12 cellular contexts compared by ENCODE assay signal in the genomic region with DNA sequence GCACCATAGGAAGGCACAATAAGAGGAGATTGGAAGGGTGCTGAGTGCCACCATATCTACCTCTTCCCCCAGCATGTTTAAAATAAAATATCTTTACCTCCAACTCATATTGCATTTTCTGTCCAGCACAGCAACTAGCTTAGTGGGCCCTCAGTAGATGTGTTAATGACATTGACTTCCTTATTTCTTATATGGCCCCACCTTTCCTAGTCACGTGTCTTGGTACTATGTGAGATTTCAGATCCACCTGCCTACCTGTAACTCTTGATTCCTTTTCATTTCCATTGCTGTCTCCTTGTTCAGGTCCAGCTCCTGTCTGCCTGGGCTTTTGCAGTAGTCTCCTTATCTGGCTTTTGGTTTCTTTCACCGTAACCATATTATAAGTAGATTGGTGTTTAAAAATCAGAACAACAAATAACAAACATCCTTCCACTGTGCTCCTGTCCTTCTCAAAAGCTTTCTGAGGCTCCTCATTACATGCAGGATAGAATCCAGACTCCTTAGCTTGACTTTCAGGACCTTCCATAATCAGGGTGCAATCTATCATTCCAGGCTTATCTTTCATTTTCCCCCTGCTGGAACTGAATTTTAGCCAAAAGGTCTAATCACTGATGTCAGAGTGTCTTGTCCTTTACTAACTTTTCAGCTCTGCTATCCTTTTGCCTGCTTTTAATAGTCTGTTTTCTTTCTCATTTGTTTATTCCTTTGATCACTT.
DNase-seq lines count a peak whose midpoint lies in the region; ATAC-seq and TF ChIP-seq lines count a peak whose summit lies in the region.
"Had no signal": no experiment of that assay in that cellular context is flagged by ENCODE, and none has a peak within 500 bp of the region (broad histone marks: within the 10 kb centered on the region; RNA-seq: fewer than 3 reads in every experiment).

No MANE protein-coding gene starts in this region.

- H3K36me3 ChIP-seq in DND-41 (ENCODE audit: insufficient read depth, low read length) (no peaks in the 10 kb centered on the region), colonic mucosa (no peaks in the 10 kb centered on the region), trophoblast cell (ENCODE audit: control insufficient read depth in 1 of 2, insufficient read depth in 2 of 2, low read length in 2 of 2) (no peaks in the 10 kb centered on the region)
- H3K36me3 ChIP-seq: Peyer's patch had no signal

- H3K27me3 ChIP-seq in DND-41 (ENCODE audit: insufficient read depth, low read length, poor library complexity) = no peaks in the 10 kb centered on the region
- no peaks in the 10 kb centered on the region for H3K27me3 ChIP-seq in colonic mucosa
- H3K27me3 ChIP-seq in trophoblast cell (ENCODE audit: insufficient read depth, low read length) = no peaks in the 10 kb centered on the region
- H3K27me3 ChIP-seq: Peyer's patch had no signal

- no CpG with 5 or more reads among the region's 2 CpGs for WGBS in trophoblast cell (ENCODE audit: extremely low coverage, insufficient coverage, insufficient read length)

- peak overlapping the region; percentile 49 for H2BK12ac ChIP-seq in trophoblast cell (ENCODE audit: low read length)

- H3K27ac ChIP-seq in DND-41 (ENCODE audit: low read length) (peak overlapping the region; percentile 62), colonic mucosa (peak overlapping the region; percentile 45), trophoblast cell (ENCODE audit: low read depth, low read length) (no peak overlapping the region)
- H3K27ac ChIP-seq: Peyer's patch had no signal

- H2BK5ac ChIP-seq in trophoblast cell (ENCODE audit: low read depth, low read length, poor library complexity) = peak overlapping the region; percentile 56

- peak overlapping the region; percentile 43 for H2BK120ac ChIP-seq in trophoblast cell (ENCODE audit: insufficient read depth, low read length, poor library complexity)

- H4K20me1 ChIP-seq in DND-41 (ENCODE audit: insufficient read depth, low read length) = no peaks in the 10 kb centered on the region

- peaks cover 92% of the 10 kb centered on the region for H3K79me2 ChIP-seq in DND-41 (ENCODE audit: insufficient read depth, low read length)
- no peaks in the 10 kb centered on the region for H3K79me2 ChIP-seq in trophoblast cell (ENCODE audit: control insufficient read depth, insufficient read depth, low read length, poor library complexity)

- peaks cover 10% of the 10 kb centered on the region for H3K79me1 ChIP-seq in trophoblast cell (ENCODE audit: low read length)

- peak overlapping the region; percentile 61 for H3K14ac ChIP-seq in trophoblast cell (ENCODE audit: low read length)

- peak overlapping the region; percentile 37 for H4K91ac ChIP-seq in trophoblast cell (ENCODE audit: low read depth, low read length)

- H4K8ac ChIP-seq in trophoblast cell (ENCODE audit: low read depth, low read length) = no peak overlapping the region

- ATAC-seq in DND-41 (ENCODE audit: insufficient read depth, low read depth) (no peak), HG03571 (IDR thresholded peaks at IDR 0.05; ENCODE audit: unreplicated experiment) (no peak), GM21447 (IDR thresholded peaks at IDR 0.05; ENCODE audit: unreplicated experiment) (no peak)

- H3K9me3 ChIP-seq in DND-41 (ENCODE audit: insufficient read depth, low read length, severe bottlenecking) (no peaks in the 10 kb centered on the region), colonic mucosa (no peaks in the 10 kb centered on the region), trophoblast cell (ENCODE audit: insufficient read depth, low read depth, low read length) (no peaks in the 10 kb centered on the region)
- H3K9me3 ChIP-seq: Peyer's patch had no signal

- H3K4ac ChIP-seq in trophoblast cell (ENCODE audit: low read depth, low read length) = peak overlapping the region; percentile 75

- no peak for DNase-seq in DND-41
- DNase-seq in NOMO-1 treated with DMSO at 0.1 percent for 48 hours (lab: John Stamatoyannopoulos, UW; ENCODE audit: unreplicated experiment) = peak; percentile 32
- no peak for DNase-seq in colonic mucosa
- DNase-seq in trophoblast cell = peak in 1 of 2 donors; percentile 23
- DNase-seq in AG20443 (ENCODE audit: low spot score) = no peak
- no peak for DNase-seq in stimulated activated CD4-positive, alpha-beta T cell treated with anti-CD3 and anti-CD28 coated beads, Interleukin-4, amount 100 ng/mL, for 1 hour
- DNase-seq: activated naive CD4-positive, alpha-beta T cell treated with anti-CD3 and anti-CD28 coated beads, Interleukin-2, amount 10 ng/mL, durations not matched to agents 7 days and 5 days; NCI-H2171; stimulated activated naive CD4-positive, alpha-beta T cell treated with Interleukin-2 at 50 U/mL for 16 hours had no signal

- TF ChIP-seq CTCF in DND-41 (IDR thresholded peaks at IDR 0.05; ENCODE audit: borderline replicate concordance, extremely low read depth, low read length, poor library complexity, severe bottlenecking) (no peak), colonic mucosa (IDR thresholded peaks at IDR 0.05) (no peak)

- H3K9ac ChIP-seq in DND-41 (ENCODE audit: low read depth, low read length) = 0 out of 2 replicates have a peak overlapping the region, but pooled peaks have one; percentile 6
- H3K9ac ChIP-seq in colonic mucosa (ENCODE audit: low read depth in 2 of 2, low read length in 2 of 2) = no peak overlapping the region
- no peak overlapping the region for H3K9ac ChIP-seq in trophoblast cell (ENCODE audit: low read length)

- H3K4me2 ChIP-seq in DND-41 (ENCODE audit: insufficient read depth, low read length) = no peak overlapping the region
- H3K4me2 ChIP-seq in trophoblast cell (ENCODE audit: low read length) = no peak overlapping the region

- no peak overlapping the region for H2AK5ac ChIP-seq in trophoblast cell (ENCODE audit: low read length)

- H3K23ac ChIP-seq in trophoblast cell (ENCODE audit: low read length) = no peak overlapping the region

- H2AFZ ChIP-seq in DND-41 (ENCODE audit: low read depth, low read length) = no peak overlapping the region
- H2AFZ ChIP-seq in trophoblast cell (ENCODE audit: insufficient read depth, low read length, poor library complexity) = no peak overlapping the region

- no peak overlapping the region for H4K12ac ChIP-seq in trophoblast cell (ENCODE audit: low read depth, low read length)

- intact Hi-C loops in colonic mucosa (cut with DNase I) = loop anchor here (10.0 kb wide), 1 partner anchor 170 kb away; no protein-coding TSS in a partner anchor

- H3K4me1 ChIP-seq in DND-41 (ENCODE audit: insufficient read depth, low read length) = peaks cover 65% of the 10 kb centered on the region
- peaks cover 12% of the 10 kb centered on the region for H3K4me1 ChIP-seq in colonic mucosa
- H3K4me1 ChIP-seq in trophoblast cell (ENCODE audit: control insufficient read depth in 1 of 2, insufficient read depth in 2 of 2, low read length in 2 of 2) = peaks cover 7 to 13% of the 10 kb centered on the region in 2 experiments

- no peak overlapping the region for H3K4me3 ChIP-seq in DND-41 (ENCODE audit: low read depth in 1 of 2, low read length in 2 of 2)
- no peak overlapping the region for H3K4me3 ChIP-seq in colonic mucosa
- H3K4me3 ChIP-seq in trophoblast cell (ENCODE audit: low read depth, low read length) = no peak overlapping the region
- H3K4me3 ChIP-seq: Peyer's patch had no signal

- no peak overlapping the region for H3K18ac ChIP-seq in trophoblast cell (ENCODE audit: low read length)
